Comparison of ENCODE assay signal across 20 cellular contexts in genomic region chr15:80639168-80639555, GRCh38.
"Had no signal": no experiment of that assay in that cellular context is flagged by ENCODE, and none has a peak within 500 bp of the region (broad histone marks: within the 10 kb centered on the region; RNA-seq: fewer than 3 reads in every experiment).

No MANE protein-coding gene starts in this region.

- H3K4me2 ChIP-seq: smooth muscle cell had no signal

- H3K36me3 ChIP-seq: cardiac muscle cell, esophagus squamous epithelium, gastroesophageal sphincter, left lung, lower lobe of right lung, pancreas, stomach, thyroid gland had no signal

- ATAC-seq: foreskin keratinocyte; gastroesophageal sphincter; left lung; lower lobe of right lung; natural killer cell; pancreas; stimulated activated effector memory CD8-positive, alpha-beta T cell treated with anti-CD3 and anti-CD28 coated beads, Interleukin-12 subunit alpha, Interleukin-12 subunit beta, amount 100 ng/mL, for 72 hours had no signal

- H3K4me3 ChIP-seq: cardiac muscle cell, coronary artery, esophagus squamous epithelium, gastroesophageal sphincter, left lung, lower lobe of right lung, pancreas, smooth muscle cell, stomach, thyroid gland had no signal

- H3K27me3 ChIP-seq: cardiac muscle cell, esophagus squamous epithelium, foreskin keratinocyte, gastroesophageal sphincter, left lung, pancreas, stomach, thyroid gland had no signal

- H3K4me1 ChIP-seq: gastroesophageal sphincter, lower lobe of right lung, pancreas, thyroid gland had no signal

- H3K9me3 ChIP-seq: lower lobe of right lung, pancreas, thyroid gland had no signal

- DNase-seq: effector memory CD4-positive, alpha-beta T cell; esophagus squamous epithelium; foreskin keratinocyte; left lung; lower lobe of right lung; natural killer cell; occipital lobe; pancreas; retina; stimulated activated CD4-positive, alpha-beta T cell treated with anti-CD3 and anti-CD28 coated beads, Interleukin-2, amount 100 ng/mL, for 24 hours; stimulated activated CD4-positive, alpha-beta T cell treated with anti-CD3 and anti-CD28 coated beads, Interleukin-4, amount 100 ng/mL, for 24 hours; stimulated activated naive CD4-positive, alpha-beta T cell treated with Interleukin-2 at 50 U/mL for 16 hours; stomach; thyroid gland; trophoblast cell had no signal

- H3K27ac ChIP-seq: cardiac muscle cell, coronary artery, esophagus squamous epithelium, foreskin keratinocyte, gastroesophageal sphincter, left lung, lower lobe of right lung, pancreas, stomach, thyroid gland had no signal
